ENCODE assay signal across 7 cellular contexts in genomic region chr10:123784636-123785035, GRCh38.
"Had no signal": no experiment of that assay in that cellular context is flagged by ENCODE, and none has a peak within 500 bp of the region (broad histone marks: within the 10 kb centered on the region; RNA-seq: fewer than 3 reads in every experiment).

No MANE protein-coding gene starts in this region.

- H3K36me3 Mint-ChIP-seq: IgD-negative memory B cell had no signal

- FAIRE-seq: HepG2 had no signal

- DNase-seq: GM23248, GOT3, H9, HCEC 1CT had no signal

- H3K27ac ChIP-seq: GM23248, HL-60 had no signal

- H3K9ac ChIP-seq: GM23248 had no signal

- H3K4me3 ChIP-seq: GM23248 had no signal

- H3K9me3 Mint-ChIP-seq: IgD-negative memory B cell had no signal

- H3K4me1 Mint-ChIP-seq: IgD-negative memory B cell had no signal

- ATAC-seq: HepG2 had no signal

- H2AFZ ChIP-seq: GM23248 had no signal

- H3K27ac Mint-ChIP-seq: IgD-negative memory B cell had no signal

- H3K4me3 Mint-ChIP-seq: H9, IgD-negative memory B cell had no signal
